9 cellular contexts compared by ENCODE assay signal in genomic region chr3:32568953-32569352, GRCh38. TPM values are rescaled to one million over a fixed set of nuclear protein-coding genes. Genes with fewer than 3 reads are reported as not detected.
DNase-seq lines count a peak whose midpoint lies in the region; ATAC-seq and TF ChIP-seq lines count a peak whose summit lies in the region.
"Had no signal": no experiment of that assay in that cellular context is flagged by ENCODE, and none has a peak within 500 bp of the region (broad histone marks: within the 10 kb centered on the region; RNA-seq: fewer than 3 reads in every experiment).

No MANE protein-coding gene starts in this region.

- H3K4me2 ChIP-seq in smooth muscle cell = peak overlapping the region; percentile 92

- POLR2A ChIA-PET in activated CD4-positive, alpha-beta T cell treated with anti-CD3 and anti-CD28 coated beads for 36 hours (lab: Charles Lee) = interaction anchor here (0.6 kb wide), 1 partner anchor 542 kb away, joined by 6 read pairs; no protein-coding TSS in a partner anchor

- H2AFZ ChIP-seq in smooth muscle cell (ENCODE audit: low read depth) = no peak overlapping the region

- H3F3A ChIP-seq in smooth muscle cell (ENCODE audit: low read depth) = no peaks in the 10 kb centered on the region

- CTCF ChIA-PET in activated CD4-positive, alpha-beta T cell treated with anti-CD3 and anti-CD28 coated beads for 36 hours (lab: Charles Lee) = interaction anchor here (0.7 to 1.9 kb wide), 5 partner anchors 16 to 133 kb away, joined by 3 to 4 read pairs (median 3); partner anchors contain the start of gene CNOT10

- H3K9me3 ChIP-seq in smooth muscle cell (replicated peaks; ENCODE audit: low read depth) = no peaks in the 10 kb centered on the region

- H3K4me1 Mint-ChIP-seq in activated CD4-positive, alpha-beta T cell treated with anti-CD3 and anti-CD28 coated beads for 36 hours = peaks cover 31% of the 10 kb centered on the region

- no peaks in the 10 kb centered on the region for H3K27me3 ChIP-seq in smooth muscle cell (ENCODE audit: low read depth)

- intact Hi-C loops in activated CD4-positive, alpha-beta T cell treated with anti-CD3 and anti-CD28 coated beads for 36 hours (cut with DNase I, micrococcal nuclease) = loop anchor here in 1 of 2 experiments (5.0 kb wide), 1 partner anchor 332 kb away; the partner anchor contains the start of gene CMTM8

- no peak for DNase-seq in activated CD4-positive, alpha-beta T cell treated with anti-CD3 and anti-CD28 coated beads for 36 hours
- DNase-seq in activated CD4-positive, alpha-beta T cell treated with anti-CD3 and anti-CD28 coated beads, Interleukin-2, amount 50 U/mL, for 4 hours = no peak
- peak; percentile 8 for DNase-seq in fibroblast of the aortic adventitia (ENCODE audit: low read depth)
- DNase-seq in smooth muscle cell (lab: John Stamatoyannopoulos, UW; ENCODE audit: unreplicated experiment) = no peak
- no peak for DNase-seq in hypothalamus (lab: John Stamatoyannopoulos, UW)
- DNase-seq: WERI-Rb-1 had no signal

- H3K79me2 ChIP-seq in smooth muscle cell (ENCODE audit: low read depth) = peaks cover 69% of the 10 kb centered on the region

- no peaks in the 10 kb centered on the region for H3K9me3 Mint-ChIP-seq in activated CD4-positive, alpha-beta T cell treated with anti-CD3 and anti-CD28 coated beads for 36 hours (ENCODE audit: low read depth)

- H3K27me3 Mint-ChIP-seq in activated CD4-positive, alpha-beta T cell treated with anti-CD3 and anti-CD28 coated beads for 36 hours = no peaks in the 10 kb centered on the region

- peaks cover 21% of the 10 kb centered on the region for H3K4me1 ChIP-seq in smooth muscle cell (ENCODE audit: low read depth)

- no peaks in the 10 kb centered on the region for H3K36me3 ChIP-seq in smooth muscle cell (ENCODE audit: low read depth)

- peak overlapping the region; percentile 90 for H3K4me3 ChIP-seq in fibroblast of the aortic adventitia (ENCODE audit: low read depth, low read length)
- peak overlapping the region; percentile 97 for H3K4me3 ChIP-seq in smooth muscle cell

- H3K27ac Mint-ChIP-seq in activated CD4-positive, alpha-beta T cell treated with anti-CD3 and anti-CD28 coated beads for 36 hours = no peak overlapping the region

- H3K4me3 Mint-ChIP-seq in activated CD4-positive, alpha-beta T cell treated with anti-CD3 and anti-CD28 coated beads for 36 hours = peak overlapping the region; percentile 78

- H4K20me1 ChIP-seq in smooth muscle cell (ENCODE audit: low read depth) = peaks cover 60% of the 10 kb centered on the region

- no peak for TF ChIP-seq CTCF in VCaP (conservative IDR thresholded peaks at IDR 0.05)
- TF ChIP-seq CTCF in fibroblast of the aortic adventitia (IDR thresholded peaks at IDR 0.05; ENCODE audit: insufficient read depth, low read length) = no peak
- no peak for TF ChIP-seq CTCF in smooth muscle cell (IDR thresholded peaks at IDR 0.05; ENCODE audit: borderline replicate concordance, insufficient read depth, poor library complexity, severe bottlenecking)

- H3K27ac ChIP-seq in VCaP = peak overlapping the region; percentile 99
- no peak overlapping the region for H3K27ac ChIP-seq in smooth muscle cell (ENCODE audit: low read depth)
- H3K27ac ChIP-seq: WERI-Rb-1 had no signal

- WGBS in smooth muscle cell (ENCODE audit: low lambda C conversion rate) = 93% methylated on average over 2 of the region's 2 CpGs

- ATAC-seq in activated CD4-positive, alpha-beta T cell treated with anti-CD3 and anti-CD28 coated beads for 36 hours = no peak
- ATAC-seq in GM21515 (IDR thresholded peaks at IDR 0.05; ENCODE audit: unreplicated experiment) (no peak), HG02588 (IDR thresholded peaks at IDR 0.05; ENCODE audit: unreplicated experiment) (no peak)

- no peak overlapping the region for H3K9ac ChIP-seq in smooth muscle cell (ENCODE audit: low read depth)

- H3K36me3 Mint-ChIP-seq in activated CD4-positive, alpha-beta T cell treated with anti-CD3 and anti-CD28 coated beads for 36 hours (ENCODE audit: low read depth) = peaks cover 16% of the 10 kb centered on the region

RNA-seq across cellular contexts. Expression of gene DYNC1LI1, which starts 1.7 kb away (rescaled TPM):
- 10 to 100 TPM; 31.8 to 31.9 TPM for total RNA-seq in activated CD4-positive, alpha-beta T cell treated with anti-CD3 and anti-CD28 coated beads for 36 hours
- 42.5 and 84.3 TPM in 2 replicates for total RNA-seq in fibroblast of the aortic adventitia (ENCODE audit: low replicate concordance)
- total RNA-seq in smooth muscle cell = 49.9 and 72.6 TPM in 2 replicates
- 26.5 and 31.0 TPM in 2 replicates for polyA plus RNA-seq in smooth muscle cell
